Comparison of ENCODE assay signal across 20 cellular contexts in the genomic region with DNA sequence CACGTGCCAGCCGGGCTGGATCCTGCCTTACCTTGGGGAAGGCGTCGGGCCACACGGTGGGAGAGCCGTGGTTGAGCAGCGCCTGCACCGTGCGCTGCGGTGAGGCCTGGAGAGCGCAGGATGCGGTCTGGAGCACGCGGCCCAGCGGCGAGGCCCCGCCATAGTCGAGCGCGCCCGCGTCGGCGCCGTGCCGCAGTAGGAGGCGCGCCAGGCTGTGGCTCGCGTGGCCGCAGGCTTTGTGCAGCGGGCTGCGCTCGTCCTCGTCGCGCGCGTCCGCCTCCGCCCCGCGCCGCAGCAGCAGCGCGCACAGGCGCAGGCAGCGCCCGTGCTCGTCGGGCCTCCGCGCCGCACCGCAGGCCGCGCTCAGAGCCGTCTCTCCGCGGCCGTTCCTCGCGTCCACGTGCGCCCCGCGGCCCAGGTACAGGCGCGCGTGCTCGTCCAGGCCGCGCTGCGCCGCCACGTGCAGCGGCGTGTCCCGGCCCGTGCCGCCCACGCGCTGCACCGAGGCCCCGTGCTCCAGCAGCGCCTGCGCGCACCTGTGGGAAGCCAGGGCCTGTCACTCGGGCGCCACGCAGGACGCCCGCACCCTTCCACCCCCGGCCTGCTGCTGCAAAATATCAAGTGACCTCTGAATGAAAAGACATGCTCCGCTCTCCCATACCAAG. TPM values are rescaled to one million over a fixed set of nuclear protein-coding genes. Genes with fewer than 3 reads are reported as not detected.
DNase-seq lines count a peak whose midpoint lies in the region; ATAC-seq and TF ChIP-seq lines count a peak whose summit lies in the region.
"Had no signal": no experiment of that assay in that cellular context is flagged by ENCODE, and none has a peak within 500 bp of the region (broad histone marks: within the 10 kb centered on the region; RNA-seq: fewer than 3 reads in every experiment).

No MANE protein-coding gene starts in this region.

- dilution Hi-C loops in mammary epithelial cell (cut with HindIII; ENCODE audit: low sequenced_read_pairs): no loop called here

- H3K27ac Mint-ChIP-seq in stimulated activated memory B cell treated with anti-CD40 and anti-IgM and Interleukin-4, amounts not matched to agents 10 μg/mL and 1 μg/mL and 100 μg/mL, for 72 hours: no peak overlapping the region
- H3K27ac Mint-ChIP-seq in activated T-cell treated with anti-CD3 and anti-CD28 coated beads, Interleukin-2, amount 50 U/mL, for 72 hours: no peak overlapping the region
- H3K27ac Mint-ChIP-seq: CD8-positive, alpha-beta memory T cell; IgD-negative memory B cell had no signal

- no peak overlapping the region for H3K4me3 Mint-ChIP-seq in stimulated activated memory B cell treated with anti-CD40 and anti-IgM and Interleukin-4, amounts not matched to agents 10 μg/mL and 1 μg/mL and 100 μg/mL, for 72 hours
- no peak overlapping the region for H3K4me3 Mint-ChIP-seq in activated T-cell treated with anti-CD3 and anti-CD28 coated beads, Interleukin-2, amount 50 U/mL, for 72 hours
- H3K4me3 Mint-ChIP-seq: CD8-positive, alpha-beta memory T cell; IgD-negative memory B cell had no signal

- H3K4me2 ChIP-seq in mammary epithelial cell (ENCODE audit: insufficient read depth, low read depth, low read length): peak overlapping the region; percentile 12

- in situ Hi-C loops in mammary epithelial cell (cut with MboI; ENCODE audit: low sequenced_read_pairs in 2 of 2): no loop called here

- BruUV-seq in mammary epithelial cell (replicated peaks; lab: Mats Ljungman, UMichigan): no TSS peak

- H3K36me3 Mint-ChIP-seq in stimulated activated memory B cell treated with anti-CD40 and anti-IgM and Interleukin-4, amounts not matched to agents 10 μg/mL and 1 μg/mL and 100 μg/mL, for 72 hours: no peaks in the 10 kb centered on the region
- H3K36me3 Mint-ChIP-seq in activated T-cell treated with anti-CD3 and anti-CD28 coated beads, Interleukin-2, amount 50 U/mL, for 72 hours (ENCODE audit: insufficient read depth in 2 of 2): no peaks in the 10 kb centered on the region
- H3K36me3 Mint-ChIP-seq: CD8-positive, alpha-beta memory T cell had no signal

- no peaks in the 10 kb centered on the region for H3K9me3 Mint-ChIP-seq in stimulated activated memory B cell treated with anti-CD40 and anti-IgM and Interleukin-4, amounts not matched to agents 10 μg/mL and 1 μg/mL and 100 μg/mL, for 72 hours
- no peaks in the 10 kb centered on the region for H3K9me3 Mint-ChIP-seq in activated T-cell treated with anti-CD3 and anti-CD28 coated beads, Interleukin-2, amount 50 U/mL, for 72 hours

- H3K4me1 ChIP-seq in mammary epithelial cell (ENCODE audit: insufficient read depth, low read length) (peaks cover 9% of the 10 kb centered on the region), breast epithelium (no peaks in the 10 kb centered on the region)
- H3K4me1 ChIP-seq: Caco-2, HAP-1 had no signal

- H3K4me3 ChIP-seq in mammary epithelial cell (replicated peaks in 1 of 3; ENCODE audit: insufficient read depth in 1 of 3, low read depth in 2 of 3, low read length in 3 of 3): no peak overlapping the region
- H3K4me3 ChIP-seq in breast epithelium: no peak overlapping the region
- H3K4me3 ChIP-seq: BLaER1, GM23248, HAP-1 had no signal

- intact Hi-C loops in mammary epithelial cell (cut with micrococcal nuclease): no loop called here
- intact Hi-C loops in breast epithelium (cut with DNase I; ENCODE audit: low total_unique reads): no loop called here

- peak overlapping the region; percentile 4 for H2AFZ ChIP-seq in mammary epithelial cell (ENCODE audit: low read depth, low read length)
- H2AFZ ChIP-seq: GM23248 had no signal

- CTCF ChIA-PET in mammary epithelial cell (lab: Charles Lee; ENCODE audit: low non-redundant PET): no interaction called here

- no peak overlapping the region for H3K27ac ChIP-seq in mammary epithelial cell (ENCODE audit: insufficient read depth, low read depth, low read length)
- no peak overlapping the region for H3K27ac ChIP-seq in breast epithelium
- H3K27ac ChIP-seq: 22Rv1, BLaER1, GM23248 had no signal

- peak; percentile 31 for ATAC-seq in stimulated activated memory B cell treated with anti-CD40 and anti-IgM and Interleukin-4, amounts not matched to agents 10 μg/mL and 1 μg/mL and 100 μg/mL, for 72 hours
- ATAC-seq in activated T-cell treated with anti-CD3 and anti-CD28 coated beads, Interleukin-2, amount 50 U/mL, for 72 hours (replicated peaks in 1 of 2): no peak
- ATAC-seq in GM19023 (IDR thresholded peaks at IDR 0.05; ENCODE audit: unreplicated experiment): no peak

- no peaks in the 10 kb centered on the region for H3K4me1 Mint-ChIP-seq in stimulated activated memory B cell treated with anti-CD40 and anti-IgM and Interleukin-4, amounts not matched to agents 10 μg/mL and 1 μg/mL and 100 μg/mL, for 72 hours
- H3K4me1 Mint-ChIP-seq in activated T-cell treated with anti-CD3 and anti-CD28 coated beads, Interleukin-2, amount 50 U/mL, for 72 hours (ENCODE audit: low read depth): no peaks in the 10 kb centered on the region
- H3K4me1 Mint-ChIP-seq: CD8-positive, alpha-beta memory T cell; IgD-negative memory B cell had no signal

- 37% methylated on average over 15 of the region's 95 CpGs for WGBS in mammary epithelial cell (ENCODE audit: low coverage, missing lambda C conversion rate)

- no peaks in the 10 kb centered on the region for H3K79me2 ChIP-seq in mammary epithelial cell (ENCODE audit: insufficient read depth, low read length)

- TF ChIP-seq CTCF in mammary epithelial cell (conservative IDR thresholded peaks at IDR 0.05 in 1 of 2, IDR thresholded peaks at IDR 0.05 in 1 of 2; ENCODE audit: extremely low read depth in 1 of 2, insufficient read depth in 1 of 2, low read depth in 1 of 2, low read length in 2 of 2): no peak
- no peak for TF ChIP-seq CTCF in breast epithelium (IDR thresholded peaks at IDR 0.05)

- DNase-seq in mammary epithelial cell: no peak
- no peak for DNase-seq in breast epithelium (ENCODE audit: low spot score in 2 of 2)
- DNase-seq in left kidney (ENCODE audit: low read depth, low spot score): peak; percentile 33
- DNase-seq in cerebellum (ENCODE audit: low spot score): no peak
- no peak for DNase-seq in activated T-cell treated with anti-CD3 and anti-CD28 coated beads, Interleukin-2, amount 50 U/mL, for 72 hours
- DNase-seq in activated CD8-positive, alpha-beta memory T cell treated with anti-CD3 and anti-CD28 coated beads, Interleukin-2, amount 50 U/mL, for 4 hours: no peak
- DNase-seq: Caco-2; CD8-positive, alpha-beta memory T cell; DMS53; GF-D8; GM23248; KG1 had no signal

- H4K20me1 ChIP-seq in mammary epithelial cell (ENCODE audit: insufficient read depth, low read length): no peaks in the 10 kb centered on the region
- H4K20me1 ChIP-seq: BLaER1 had no signal

- H3K27me3 Mint-ChIP-seq in stimulated activated memory B cell treated with anti-CD40 and anti-IgM and Interleukin-4, amounts not matched to agents 10 μg/mL and 1 μg/mL and 100 μg/mL, for 72 hours: peaks cover 31% of the 10 kb centered on the region
- peaks cover 33% of the 10 kb centered on the region for H3K27me3 Mint-ChIP-seq in activated T-cell treated with anti-CD3 and anti-CD28 coated beads, Interleukin-2, amount 50 U/mL, for 72 hours (ENCODE audit: low read depth)

- no peak for TF ChIP-seq POLR2A in breast epithelium (IDR thresholded peaks at IDR 0.05)

- H3K9ac ChIP-seq in mammary epithelial cell (ENCODE audit: insufficient read depth, low read length): no peak overlapping the region
- H3K9ac ChIP-seq: BLaER1, GM23248 had no signal

- H3K9me3 ChIP-seq in mammary epithelial cell (replicated peaks; ENCODE audit: insufficient read depth, low read length) (no peaks in the 10 kb centered on the region), breast epithelium (no peaks in the 10 kb centered on the region)
- H3K9me3 ChIP-seq: BLaER1, Caco-2, HAP-1 had no signal

- H3K36me3 ChIP-seq in mammary epithelial cell (ENCODE audit: insufficient read depth, low read length) (no peaks in the 10 kb centered on the region), breast epithelium (no peaks in the 10 kb centered on the region)
- H3K36me3 ChIP-seq: BLaER1, HAP-1 had no signal

- no peaks in the 10 kb centered on the region for H3K27me3 ChIP-seq in mammary epithelial cell (ENCODE audit: insufficient read depth, low read length)
- peaks cover 0 to 46% of the 10 kb centered on the region in 2 donors for H3K27me3 ChIP-seq in breast epithelium

RNA-seq across cellular contexts. Expression of a gene that starts 46.3 kb away (rescaled TPM):
- total RNA-seq in mammary epithelial cell: under 1 TPM; 0.17 to 0.38 TPM
- polyA plus RNA-seq in mammary epithelial cell: not detected
- not detected for polyA minus RNA-seq in mammary epithelial cell
- not detected for total RNA-seq in breast epithelium
- 4.4 TPM for total RNA-seq in cerebellum
- total RNA-seq in activated T-cell treated with anti-CD3 and anti-CD28 coated beads, Interleukin-2, amount 50 U/mL, for 72 hours: not detected
- total RNA-seq: A673; CD8-positive, alpha-beta memory T cell; GM23248; HT-29 had no signal
- polyA plus RNA-seq: CD8-positive, alpha-beta memory T cell; GM23248; IgD-negative memory B cell had no signal

RNA-seq across cellular contexts. Expression of a gene that starts 49.7 kb away (rescaled TPM):
- total RNA-seq in mammary epithelial cell (not detected), breast epithelium (not detected), cerebellum (0.45 TPM)
- polyA plus RNA-seq in mammary epithelial cell: not detected
- not detected for polyA minus RNA-seq in mammary epithelial cell
- total RNA-seq in activated T-cell treated with anti-CD3 and anti-CD28 coated beads, Interleukin-2, amount 50 U/mL, for 72 hours: not detected
- total RNA-seq: A673; Caco-2; CD8-positive, alpha-beta memory T cell; GM23248; HT-29 had no signal
- polyA plus RNA-seq: CD8-positive, alpha-beta memory T cell; GM23248; IgD-negative memory B cell had no signal
